Comparison of ENCODE assay signal across 8 cellular contexts in the genomic region with DNA sequence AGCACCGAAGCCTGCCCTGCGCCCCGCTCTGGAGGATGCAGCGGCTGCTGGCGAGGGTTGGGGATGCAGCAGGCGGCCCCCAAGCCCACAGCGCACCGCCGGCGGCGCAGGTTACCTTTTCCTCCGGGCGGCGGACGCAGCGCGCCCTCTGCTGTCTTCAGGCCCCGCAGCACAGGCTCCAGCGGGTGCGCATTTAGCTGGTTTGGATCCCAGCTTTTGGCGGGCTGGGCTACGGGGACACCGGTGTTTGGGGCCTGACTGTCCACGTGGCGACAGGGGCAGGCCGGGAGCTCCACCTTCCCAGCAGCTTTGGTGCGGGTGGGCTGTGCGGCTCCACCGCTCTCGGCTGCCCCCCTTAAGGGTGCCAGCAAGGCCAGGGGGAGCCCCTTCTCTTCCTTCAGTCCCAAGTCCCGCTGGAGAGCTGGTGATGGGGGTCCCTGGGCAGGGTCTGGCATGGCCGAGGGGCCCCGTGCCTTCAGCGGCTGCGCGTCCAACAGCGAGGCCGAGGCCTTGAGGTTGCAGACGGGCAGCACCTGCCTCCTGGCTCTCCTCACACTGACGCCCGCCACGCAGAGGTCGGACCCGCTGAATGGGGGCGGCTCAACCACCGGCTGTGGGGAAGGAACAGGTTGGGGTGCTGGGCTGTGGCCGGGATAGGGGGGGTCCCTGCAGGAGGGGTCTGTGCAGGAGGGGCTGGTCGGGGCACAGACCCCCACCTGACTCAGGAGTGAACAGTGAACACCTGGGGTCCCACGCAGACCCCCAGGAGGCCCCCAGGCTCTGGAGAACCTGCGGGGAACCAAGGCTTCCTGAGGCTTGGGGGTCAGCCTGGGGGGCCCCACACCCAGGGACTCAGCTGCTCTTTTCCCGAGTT.
A peak's percentile ranks its signal among the peaks of the same experiment; 100 is the strongest.
DNase-seq lines count a peak whose midpoint lies in the region; ATAC-seq and TF ChIP-seq lines count a peak whose summit lies in the region.

No MANE protein-coding gene starts in this region.

- H3K27ac ChIP-seq in WERI-Rb-1 (no peak overlapping the region), brain microvascular endothelial cell (no peak overlapping the region), iPS-20b (ENCODE audit: low read length) (no peak overlapping the region)

- no peak for ATAC-seq in HG02588 (IDR thresholded peaks at IDR 0.05; ENCODE audit: unreplicated experiment)

- H3K9ac ChIP-seq in iPS-20b (ENCODE audit: low read depth, low read length), result no peak overlapping the region

- TF ChIP-seq CTCF in WERI-Rb-1 (IDR thresholded peaks at IDR 0.05; ENCODE audit: low read depth, low read length) (peak; percentile 94), brain microvascular endothelial cell (IDR thresholded peaks at IDR 0.05; ENCODE audit: low read depth, low read length, missing control alignments) (peak; percentile 85)

- H3K4me3 ChIP-seq in WERI-Rb-1 (ENCODE audit: low read depth, low read length) (peak overlapping the region; percentile 18; the same call in 1 of the 2 replicates), brain microvascular endothelial cell (ENCODE audit: low read depth, low read length) (no peak overlapping the region), iPS-20b (ENCODE audit: low read length) (peak overlapping the region; percentile 45; the same call in 1 of the 2 replicates)

- in situ Hi-C loops in brain microvascular endothelial cell (cut with HindIII; ENCODE audit: low pct_ligation_motif_present, low sequenced_read_pairs), result no loop called here

- H3K36me3 ChIP-seq in WERI-Rb-1, result no peaks in the 10 kb centered on the region
- no peaks in the 10 kb centered on the region for H3K36me3 ChIP-seq in brain microvascular endothelial cell (replicated peaks)
- no peaks in the 10 kb centered on the region for H3K36me3 ChIP-seq in iPS-20b (ENCODE audit: insufficient read depth, low read depth, low read length)

- H3K27me3 ChIP-seq in WERI-Rb-1 (ENCODE audit: insufficient read depth, low read depth, severe bottlenecking), result no peaks in the 10 kb centered on the region
- H3K27me3 ChIP-seq in brain microvascular endothelial cell (replicated peaks), result peaks cover 4% of the 10 kb centered on the region
- H3K27me3 ChIP-seq in iPS-20b (ENCODE audit: insufficient read depth, low read length), result peaks cover 36% of the 10 kb centered on the region

- H3K9me3 ChIP-seq in WERI-Rb-1 (ENCODE audit: severe bottlenecking) (no peaks in the 10 kb centered on the region), iPS-20b (ENCODE audit: insufficient read depth, low read depth, low read length) (no peaks in the 10 kb centered on the region)

- no peaks in the 10 kb centered on the region for H3K4me1 ChIP-seq in iPS-20b (ENCODE audit: insufficient read depth, low read length)

- peak; percentile 88 for DNase-seq in AG08395 (ENCODE audit: low spot score)
- DNase-seq in GM19238 (ENCODE audit: insufficient read length, low spot score), result peak; percentile 93
- peak; percentile 71 for DNase-seq in NCI-H1694 (lab: John Stamatoyannopoulos, UW)
- peak; percentile 86 for DNase-seq in WERI-Rb-1
- peak; percentile 26 for DNase-seq in brain microvascular endothelial cell
- peak; percentile 83 for DNase-seq in stimulated activated CD4-positive, alpha-beta T cell treated with anti-CD3 and anti-CD28 coated beads, Interleukin-12 subunit alpha, Interleukin-12 subunit beta, amount 100 ng/mL, for 4 hours

Comparison
In these comparisons a context has a peak if more than half of its experiments do, and no peak if none do; other contexts are left out.
1. DNase-seq: peak in every context shown above with its lines; median percentile 93 in GM19238; 88 in AG08395; 86 in WERI-Rb-1; 83 in stimulated activated CD4-positive, alpha-beta T cell treated with anti-CD3 and anti-CD28 coated beads, Interleukin-12 subunit alpha, Interleukin-12 subunit beta, amount 100 ng/mL, for 4 hours; 71 in NCI-H1694; 26 in brain microvascular endothelial cell.